28 cellular contexts compared by ENCODE assay signal in genomic region chr19:22607653-22608430, GRCh38. TPM values are rescaled to one million over a fixed set of nuclear protein-coding genes. Genes with fewer than 3 reads are reported as not detected.
"Had no signal": no experiment of that assay in that cellular context is flagged by ENCODE, and none has a peak within 500 bp of the region (broad histone marks: within the 10 kb centered on the region; RNA-seq: fewer than 3 reads in every experiment).

No MANE protein-coding gene starts in this region.

- H3K4me1 Mint-ChIP-seq: immature natural killer cell; naive thymus-derived CD4-positive, alpha-beta T cell; stimulated activated memory B cell treated with anti-CD40 and anti-IgM and Interleukin-4, amounts not matched to agents 10 μg/mL and 1 μg/mL and 100 μg/mL, for 72 hours; stimulated activated naive CD8-positive, alpha-beta T cell treated with anti-CD3 and anti-CD28 coated beads, Interleukin-15, amount 100 ng/mL, for 72 hours had no signal

- H3K4me1 ChIP-seq: left lung, lower lobe of right lung, pancreas, psoas muscle, right lobe of liver, thyroid gland, upper lobe of right lung had no signal

- H3K36me3 ChIP-seq: left lung, lower lobe of right lung, pancreas, right lobe of liver, thyroid gland, upper lobe of right lung had no signal

- H3K27ac ChIP-seq: left lung, lower lobe of right lung, pancreas, psoas muscle, right lobe of liver, thyroid gland, upper lobe of right lung had no signal

- H3K27me3 ChIP-seq: left lung, pancreas, right lobe of liver, thyroid gland, upper lobe of right lung had no signal

- ATAC-seq: left colon; left lung; mucosa of descending colon; naive thymus-derived CD4-positive, alpha-beta T cell; pancreas; psoas muscle; right lobe of liver; stimulated activated memory B cell treated with anti-CD40 and anti-IgM and Interleukin-4, amounts not matched to agents 10 μg/mL and 1 μg/mL and 100 μg/mL, for 72 hours; stimulated activated naive CD8-positive, alpha-beta T cell treated with anti-CD3 and anti-CD28 coated beads, Interleukin-15, amount 100 ng/mL, for 72 hours; upper lobe of right lung had no signal

- H3K27me3 Mint-ChIP-seq: natural killer cell treated with Interleukin-12 subunit alpha and Interleukin-12 subunit beta and Interleukin-15 and Interleukin-18, amount 100 ng/mL, for 72 hours; stimulated activated memory B cell treated with anti-CD40 and anti-IgM and Interleukin-4, amounts not matched to agents 10 μg/mL and 1 μg/mL and 100 μg/mL, for 72 hours had no signal

- DNase-seq: hippocampal formation; immature natural killer cell; kidney; left colon; left lung; lower lobe of right lung; mammary epithelial cell; mesendoderm; midbrain; mucosa of descending colon; naive thymus-derived CD4-positive, alpha-beta T cell; pancreas; psoas muscle; right lobe of liver; stimulated activated CD4-positive, alpha-beta T cell treated with anti-CD3 and anti-CD28 coated beads, Interleukin-1b, Interleukin-23, amount 100 ng/mL, for 48 hours; stimulated activated CD4-positive, alpha-beta T cell treated with anti-CD3 and anti-CD28 coated beads, Interleukin-2, amount 100 ng/mL, for 48 hours; stimulated activated CD4-positive, alpha-beta T cell treated with anti-CD3 and anti-CD28 coated beads, Interleukin-4, amount 100 ng/mL, for 4 hours; stimulated activated CD8-positive, alpha-beta memory T cell treated with anti-CD3 and anti-CD28 coated beads, Interleukin-4, amount 100 ng/mL, for 48 hours; stimulated activated naive CD4-positive, alpha-beta T cell treated with Interleukin-2 at 50 U/mL for 16 hours; stimulated activated naive CD8-positive, alpha-beta T cell treated with anti-CD3 and anti-CD28 coated beads, Interleukin-15, amount 100 ng/mL, for 72 hours; substantia nigra; thyroid gland; trophoblast cell had no signal

- H3K9me3 ChIP-seq: lower lobe of right lung, pancreas, psoas muscle, right lobe of liver, thyroid gland, upper lobe of right lung had no signal

- H3K27ac Mint-ChIP-seq: immature natural killer cell; naive thymus-derived CD4-positive, alpha-beta T cell; natural killer cell treated with Interleukin-12 subunit alpha and Interleukin-12 subunit beta and Interleukin-15 and Interleukin-18, amount 100 ng/mL, for 72 hours; stimulated activated memory B cell treated with anti-CD40 and anti-IgM and Interleukin-4, amounts not matched to agents 10 μg/mL and 1 μg/mL and 100 μg/mL, for 72 hours; stimulated activated naive CD8-positive, alpha-beta T cell treated with anti-CD3 and anti-CD28 coated beads, Interleukin-15, amount 100 ng/mL, for 72 hours had no signal

- H3K36me3 Mint-ChIP-seq: stimulated activated memory B cell treated with anti-CD40 and anti-IgM and Interleukin-4, amounts not matched to agents 10 μg/mL and 1 μg/mL and 100 μg/mL, for 72 hours had no signal

- H3K4me3 ChIP-seq: left lung, lower lobe of right lung, mucosa of descending colon, pancreas, psoas muscle, right lobe of liver, smooth muscle cell, thyroid gland, upper lobe of right lung had no signal

- H3K4me3 Mint-ChIP-seq: naive thymus-derived CD4-positive, alpha-beta T cell; natural killer cell treated with Interleukin-12 subunit alpha and Interleukin-12 subunit beta and Interleukin-15 and Interleukin-18, amount 100 ng/mL, for 72 hours; stimulated activated memory B cell treated with anti-CD40 and anti-IgM and Interleukin-4, amounts not matched to agents 10 μg/mL and 1 μg/mL and 100 μg/mL, for 72 hours; stimulated activated naive CD8-positive, alpha-beta T cell treated with anti-CD3 and anti-CD28 coated beads, Interleukin-15, amount 100 ng/mL, for 72 hours had no signal

RNA-seq across cellular contexts. Expression of gene ZNF492, which starts 26.3 kb away (rescaled TPM):
- total RNA-seq: myocyte, smooth muscle cell had no signal
